In genomic region chr17:8289103-8289397, GRCh38 we compare ENCODE assay signal across 8 cellular contexts. TPM values are rescaled to one million over a fixed set of nuclear protein-coding genes. Genes with fewer than 3 reads are reported as not detected.
A peak's percentile ranks its signal among the peaks of the same experiment; 100 is the strongest.
DNase-seq lines count a peak whose midpoint lies in the region; ATAC-seq, FAIRE-seq and TF ChIP-seq lines count a peak whose summit lies in the region.

No MANE protein-coding gene starts in this region.

- H3K4me1 Mint-ChIP-seq in T-helper 2 cell treated with Interferon-gamma antibody and Interleukin-4, amounts not matched to agents 5 μg/mL and 100 μg/mL, for 36 hours (ENCODE audit: low read depth): peaks cover 43% of the 10 kb centered on the region

- TF ChIP-seq CTCF in fibroblast of mammary gland (conservative IDR thresholded peaks at IDR 0.05; ENCODE audit: control insufficient read depth, insufficient read depth, low read depth, low read length): no peak
- no peak for TF ChIP-seq CTCF in prostate gland (IDR thresholded peaks at IDR 0.05)

- H3K4me1 ChIP-seq in prostate gland (replicated peaks): no peaks in the 10 kb centered on the region

- no peak for TF ChIP-seq POLR2A in prostate gland (IDR thresholded peaks at IDR 0.05)

- H3K27ac Mint-ChIP-seq in T-helper 2 cell treated with Interferon-gamma antibody and Interleukin-4, amounts not matched to agents 5 μg/mL and 100 μg/mL, for 36 hours: peak overlapping the region; percentile 90

- FAIRE-seq in RCC 7860 (lab: Jason Lieb, UNC): no peak

- H3K36me3 ChIP-seq in prostate gland: no peaks in the 10 kb centered on the region

- no peaks in the 10 kb centered on the region for H3K27me3 ChIP-seq in prostate gland (replicated peaks; ENCODE audit: insufficient read depth)

- ATAC-seq in Right ventricle myocardium inferior (no peak), HG02678 (IDR thresholded peaks at IDR 0.05; ENCODE audit: unreplicated experiment) (no peak)

- intact Hi-C loops in Right ventricle myocardium inferior (cut with DNase I): loop anchor here (2.0 kb wide), 1 partner anchor 40 kb away; the partner anchor contains the start of genes CTC1 and PFAS
- intact Hi-C loops in cardiac septum (cut with DNase I): no loop called here
- intact Hi-C loops in prostate gland (cut with DNase I): loop anchor here (5.0 kb wide), 1 partner anchor 42 kb away; the partner anchor contains the start of genes CTC1 and PFAS

- H3K4me3 ChIP-seq in fibroblast of mammary gland (ENCODE audit: control insufficient read depth, low read depth, low read length) (peak overlapping the region; percentile 85), prostate gland (peak overlapping the region; percentile 58 to 62)

- peak overlapping the region; percentile 93 for H3K4me3 Mint-ChIP-seq in T-helper 2 cell treated with Interferon-gamma antibody and Interleukin-4, amounts not matched to agents 5 μg/mL and 100 μg/mL, for 36 hours

- H3K9me3 Mint-ChIP-seq in T-helper 2 cell treated with Interferon-gamma antibody and Interleukin-4, amounts not matched to agents 5 μg/mL and 100 μg/mL, for 36 hours: no peaks in the 10 kb centered on the region

- DNase-seq in Right ventricle myocardium inferior (ENCODE audit: missing footprints) (peak; percentile 93), cardiac septum (ENCODE audit: low spot score) (no peak), fibroblast of mammary gland (ENCODE audit: low read depth) (no peak), prostate gland (ENCODE audit: low spot score) (no peak), RCC 7860 (ENCODE audit: low spot score) (no peak), GM03348 (ENCODE audit: low spot score) (no peak)
- DNase-seq in T-helper 2 cell treated with Interferon-gamma antibody and Interleukin-4, amounts not matched to agents 5 μg/mL and 100 μg/mL, for 36 hours (ENCODE audit: low spot score): no peak

- H3K9me3 ChIP-seq in prostate gland: no peaks in the 10 kb centered on the region

- no peaks in the 10 kb centered on the region for H3K27me3 Mint-ChIP-seq in T-helper 2 cell treated with Interferon-gamma antibody and Interleukin-4, amounts not matched to agents 5 μg/mL and 100 μg/mL, for 36 hours (ENCODE audit: low read depth)

- 3% methylated on average over 14 of the region's 17 CpGs for WGBS in prostate gland

- peak overlapping the region; percentile 89 to 95 for H3K27ac ChIP-seq in prostate gland

- H3K36me3 Mint-ChIP-seq in T-helper 2 cell treated with Interferon-gamma antibody and Interleukin-4, amounts not matched to agents 5 μg/mL and 100 μg/mL, for 36 hours (ENCODE audit: low read depth): peaks cover 22% of the 10 kb centered on the region

RNA-seq across cellular contexts. Expression of gene RANGRF, which starts 0.6 kb away (rescaled TPM):
- total RNA-seq in Right ventricle myocardium inferior (25.7 TPM), cardiac septum (23.7 TPM), prostate gland (10 to 100 TPM; 29.5 to 30.1 TPM)

RNA-seq across cellular contexts. Expression of gene SLC25A35, which starts 6.2 kb away (rescaled TPM):
- total RNA-seq in Right ventricle myocardium inferior: 2.3 TPM
- 4.0 TPM for total RNA-seq in cardiac septum
- 1 to 10 TPM; 4.5 to 5.2 TPM for total RNA-seq in prostate gland

RNA-seq across cellular contexts. Expression of gene ARHGEF15, which starts 21.0 kb away (rescaled TPM):
- total RNA-seq in Right ventricle myocardium inferior (21.4 TPM), cardiac septum (18.3 TPM), prostate gland (1 to 10 TPM; 2.6 to 4.4 TPM)

RNA-seq across cellular contexts. Expression of gene PFAS, which starts 40.0 kb away (rescaled TPM):
- total RNA-seq in Right ventricle myocardium inferior: 14.7 TPM
- total RNA-seq in cardiac septum: 11.2 TPM
- 10 to 100 TPM; 17.0 to 29.0 TPM for total RNA-seq in prostate gland

RNA-seq across cellular contexts. Expression of gene CTC1, which starts 41.2 kb away (rescaled TPM):
- total RNA-seq in Right ventricle myocardium inferior: 13.1 TPM
- total RNA-seq in cardiac septum: 13.4 TPM
- total RNA-seq in prostate gland: 10 to 100 TPM; 20.1 to 31.7 TPM
